24 cellular contexts compared by ENCODE assay signal in the genomic region with DNA sequence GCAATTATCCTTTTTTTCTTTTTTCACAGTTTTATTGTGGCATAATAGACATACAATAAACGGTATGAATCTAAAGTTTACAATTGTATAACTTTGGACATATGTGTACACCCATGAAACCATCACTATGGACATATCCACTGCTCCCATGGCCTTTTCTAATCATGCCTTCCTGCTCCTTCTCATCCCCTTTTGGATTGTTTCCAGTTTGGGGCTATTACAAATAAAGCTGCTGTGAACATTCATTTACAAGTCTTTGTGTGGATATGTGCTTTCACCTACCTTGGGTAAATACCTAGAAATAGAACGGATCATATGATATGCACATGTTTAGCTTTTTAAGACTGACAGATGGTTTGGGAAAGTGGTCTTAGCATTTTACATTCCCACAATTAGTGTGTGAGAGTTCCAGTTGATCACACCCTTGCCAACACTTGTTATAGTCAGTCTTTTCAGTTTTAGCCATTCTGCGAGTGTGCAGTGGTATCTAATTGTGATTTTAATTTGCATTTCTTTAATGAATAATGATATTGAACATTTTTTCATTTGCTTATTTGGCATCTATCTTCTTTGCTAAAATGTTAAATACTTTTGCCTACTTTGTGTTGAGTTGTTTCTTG.
DNase-seq lines count a peak whose midpoint lies in the region; ATAC-seq, FAIRE-seq and TF ChIP-seq lines count a peak whose summit lies in the region.
"Had no signal": no experiment of that assay in that cellular context is flagged by ENCODE, and none has a peak within 500 bp of the region (broad histone marks: within the 10 kb centered on the region; RNA-seq: fewer than 3 reads in every experiment).

No MANE protein-coding gene starts in this region.

- H3K27ac ChIP-seq in coronary artery (no peak overlapping the region), sigmoid colon (no peak overlapping the region)

- no peak for ATAC-seq in HG03175 (IDR thresholded peaks at IDR 0.05; ENCODE audit: unreplicated experiment)
- ATAC-seq: naive thymus-derived CD4-positive, alpha-beta T cell had no signal

- H3K4me1 Mint-ChIP-seq in nephron progenitor cell: peaks cover 31% of the 10 kb centered on the region

- no peak for TF ChIP-seq EP300 in sigmoid colon (IDR thresholded peaks at IDR 0.05)

- TF ChIP-seq POLR2A in H54 (IDR thresholded peaks at IDR 0.05; ENCODE audit: low read depth, low read length) (no peak), sigmoid colon (IDR thresholded peaks at IDR 0.05) (no peak)

- peaks cover 2% of the 10 kb centered on the region for H3K27me3 Mint-ChIP-seq in nephron progenitor cell (ENCODE audit: low read depth, poor library complexity)
- H3K27me3 Mint-ChIP-seq: memory B cell; naive thymus-derived CD4-positive, alpha-beta T cell had no signal

- 48 to 83% methylated on average over 3 of the region's 3 CpGs for WGBS in sigmoid colon, 2 donors

- H3K27ac Mint-ChIP-seq in nephron progenitor cell: peak overlapping the region; percentile 78
- H3K27ac Mint-ChIP-seq: memory B cell; T-helper 1 cell treated with Interleukin-12 subunit alpha and Interleukin-12 subunit beta and Interleukin-4 antibody, amounts not matched to agents 30 μg/mL and 1 μg/mL, for 36 hours had no signal

- no peak overlapping the region for H3K4me3 Mint-ChIP-seq in nephron progenitor cell
- H3K4me3 Mint-ChIP-seq: memory B cell; naive thymus-derived CD4-positive, alpha-beta T cell; T-helper 1 cell treated with Interleukin-12 subunit alpha and Interleukin-12 subunit beta and Interleukin-4 antibody, amounts not matched to agents 30 μg/mL and 1 μg/mL, for 36 hours had no signal

- H3K9me3 ChIP-seq in sigmoid colon: no peaks in the 10 kb centered on the region
- H3K9me3 ChIP-seq: MG63 had no signal

- DNase-seq in H54 (ENCODE audit: insufficient read length, low spot score) (no peak), NCI-H2029 (lab: John Stamatoyannopoulos, UW) (peak; percentile 77), NCI-H748 (lab: John Stamatoyannopoulos, UW; ENCODE audit: unreplicated experiment) (peak; percentile 94), nephron progenitor cell (no peak), SK-N-DZ (ENCODE audit: low spot score) (no peak), coronary artery (ENCODE audit: low spot score) (no peak), sigmoid colon (no peak)
- DNase-seq: activated CD4-positive, alpha-beta T cell treated with anti-CD3 and anti-CD28 coated beads, Interleukin-2, amount 50 U/mL, for 1 hour; activated CD8-positive, alpha-beta memory T cell treated with anti-CD3 and anti-CD28 coated beads, Interleukin-2, amount 50 U/mL, for 48 hours; activated effector memory CD4-positive, alpha-beta T cell treated with Interleukin-2 at 50 U/mL for 16 hours; AML-193; Calu3; foreskin melanocyte; H7; MG63; naive thymus-derived CD4-positive, alpha-beta T cell; Right ventricle myocardium superior; small intestine; stimulated activated CD4-positive, alpha-beta T cell treated with anti-CD3 and anti-CD28 coated beads, Interleukin-4, amount 100 ng/mL, for 24 hours had no signal

- H3K27me3 ChIP-seq in sigmoid colon: no peaks in the 10 kb centered on the region
- H3K27me3 ChIP-seq: MG63 had no signal

- peak; percentile 53 for FAIRE-seq in H54 (lab: Jason Lieb, UNC)
- FAIRE-seq: bronchial epithelial cell, GM12892, small intestine had no signal

- H3K36me3 Mint-ChIP-seq in nephron progenitor cell (ENCODE audit: low read depth): peaks cover 9% of the 10 kb centered on the region

- H3K4me1 ChIP-seq in sigmoid colon: no peaks in the 10 kb centered on the region

- no peaks in the 10 kb centered on the region for H3K36me3 ChIP-seq in sigmoid colon
- H3K36me3 ChIP-seq: MG63 had no signal

- no peak for TF ChIP-seq CTCF in nephron progenitor cell (IDR thresholded peaks at IDR 0.05)
- no peak for TF ChIP-seq CTCF in coronary artery (IDR thresholded peaks at IDR 0.05)
- no peak for TF ChIP-seq CTCF in sigmoid colon (IDR thresholded peaks at IDR 0.05)

- no peak overlapping the region for H3K4me3 ChIP-seq in coronary artery
- H3K4me3 ChIP-seq in sigmoid colon: no peak overlapping the region
- H3K4me3 ChIP-seq: MG63 had no signal

- peaks cover 6% of the 10 kb centered on the region for H3K9me3 Mint-ChIP-seq in nephron progenitor cell
- H3K9me3 Mint-ChIP-seq: memory B cell; naive thymus-derived CD4-positive, alpha-beta T cell; T-helper 1 cell treated with Interleukin-12 subunit alpha and Interleukin-12 subunit beta and Interleukin-4 antibody, amounts not matched to agents 30 μg/mL and 1 μg/mL, for 36 hours had no signal

- intact Hi-C loops in sigmoid colon (cut with DNase I): no loop called here

Comparison
In these comparisons a context has a peak if more than half of its experiments do, and no peak if none do; other contexts are left out.
1. DNase-seq: peak in NCI-H2029 (single experiment) and NCI-H748 (single experiment); none in H54 (single experiment), nephron progenitor cell (single experiment), SK-N-DZ (single experiment), coronary artery (single experiment) and sigmoid colon (single experiment).